ENCODE assay signal across 22 cellular contexts in the genomic region with DNA sequence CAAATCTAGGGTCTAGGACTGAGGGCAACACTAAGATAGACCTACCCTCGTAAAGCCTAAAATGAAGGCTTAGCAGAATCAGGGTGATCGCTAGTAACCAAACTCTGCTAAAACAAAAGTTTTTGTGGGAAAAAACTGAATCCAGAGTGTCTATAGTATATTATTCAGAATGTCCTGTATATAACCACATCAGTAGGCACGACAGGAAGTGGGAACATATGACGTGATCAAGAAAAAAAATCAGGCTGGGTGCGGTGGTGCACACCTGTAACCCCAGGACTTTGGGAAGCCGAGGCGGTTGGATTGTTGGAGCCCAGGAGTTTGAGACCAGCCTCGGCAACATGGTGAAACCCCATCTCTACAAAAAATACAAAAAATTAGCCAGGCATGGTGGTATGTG.
DNase-seq lines count a peak whose midpoint lies in the region; ATAC-seq, FAIRE-seq and TF ChIP-seq lines count a peak whose summit lies in the region.
"Had no signal": no experiment of that assay in that cellular context is flagged by ENCODE, and none has a peak within 500 bp of the region (broad histone marks: within the 10 kb centered on the region; RNA-seq: fewer than 3 reads in every experiment).

No MANE protein-coding gene starts in this region.

- no peak for TF ChIP-seq RAD21 in HepG2 (CRISPR knock-in tag; IDR thresholded peaks at IDR 0.05)

- no peak for TF ChIP-seq CTCF in HepG2 (CRISPR knock-in tag; IDR thresholded peaks at IDR 0.05)
- TF ChIP-seq CTCF in right lobe of liver (IDR thresholded peaks at IDR 0.05): no peak
- TF ChIP-seq CTCF in transverse colon (IDR thresholded peaks at IDR 0.05): no peak
- TF ChIP-seq CTCF in ovary (IDR thresholded peaks at IDR 0.05): no peak
- TF ChIP-seq CTCF in testis (IDR thresholded peaks at IDR 0.05): no peak

- in situ Hi-C loops in HepG2 (cut with HindIII; ENCODE audit: extremely low pct_ligation_motif_present, low pct_unique_long_range_greater_than_20kb) (no loop called here), transverse colon (cut with MboI; ENCODE audit: low pct_ligation_motif_present in 1 of 4, low pct_unique_long_range_greater_than_20kb in 1 of 4, low sequenced_read_pairs in 3 of 4) (no loop called here)

- H2AK5ac ChIP-seq in mesendoderm (ENCODE audit: low read length): peak overlapping the region; percentile 48

- no peaks in the 10 kb centered on the region for H3K79me1 ChIP-seq in mesendoderm (ENCODE audit: low read length)

- no peak for FAIRE-seq in HepG2 (lab: Jason Lieb, UNC)
- FAIRE-seq: colon, GM18507 had no signal

- peaks cover 0 to 24% of the 10 kb centered on the region in 2 donors for H3K36me3 Mint-ChIP-seq in activated naive CD4-positive, alpha-beta T cell treated with anti-CD3 and anti-CD28 coated beads, Interleukin-2, amount 50 U/mL, for 72 hours

- no peak for ATAC-seq in HepG2
- no peak for ATAC-seq in right lobe of liver
- peak; percentile 36 to 67 for ATAC-seq in activated naive CD4-positive, alpha-beta T cell treated with anti-CD3 and anti-CD28 coated beads, Interleukin-2, amount 50 U/mL, for 72 hours
- no peak for ATAC-seq in GM18502 (IDR thresholded peaks at IDR 0.05; ENCODE audit: poor library complexity, unreplicated experiment)
- ATAC-seq: effector memory CD8-positive, alpha-beta T cell; SK-N-SH treated with all-trans-retinoic acid at 6 μM for 48 hours had no signal

- no peak for DNase-seq in HepG2 (ENCODE audit: low spot score)
- no peak for DNase-seq in right lobe of liver
- no peak for DNase-seq in activated naive CD4-positive, alpha-beta T cell treated with anti-CD3 and anti-CD28 coated beads, Interleukin-2, amount 50 U/mL, for 72 hours (ENCODE audit: low spot score in 2 of 2)
- DNase-seq in mesendoderm: no peak
- DNase-seq in transverse colon: no peak
- DNase-seq in ovary: no peak
- no peak for DNase-seq in testis
- DNase-seq: activated B cell treated with CpG ODN at 0.5 μM for 24 hours; activated T-cell treated with anti-CD3 and anti-CD28 coated beads, Interleukin-2, amount 50 U/mL, for 4 hours; effector memory CD8-positive, alpha-beta T cell; H9; Karpas-422; NCI-H187; NCI-H82; posterior cingulate gyrus; T-helper 9 cell had no signal

- no peak overlapping the region for H4K8ac ChIP-seq in mesendoderm (ENCODE audit: low read depth, low read length)

- no peaks in the 10 kb centered on the region for H3K9me3 Mint-ChIP-seq in activated naive CD4-positive, alpha-beta T cell treated with anti-CD3 and anti-CD28 coated beads, Interleukin-2, amount 50 U/mL, for 72 hours
- H3K9me3 Mint-ChIP-seq: activated B cell treated with CpG ODN at 0.5 μM for 24 hours; activated T-cell treated with anti-CD3 and anti-CD28 coated beads, Interleukin-2, amount 50 U/mL, for 4 hours; effector memory CD8-positive, alpha-beta T cell; H9 had no signal

- no peak overlapping the region for H2AFZ ChIP-seq in HepG2 (ENCODE audit: low read length)

- H4K20me1 ChIP-seq in HepG2 (ENCODE audit: insufficient read depth, low read length): no peaks in the 10 kb centered on the region

- H4K5ac ChIP-seq in mesendoderm (ENCODE audit: low read length): peak overlapping the region; percentile 33

- H2BK5ac ChIP-seq in mesendoderm (ENCODE audit: low read length): peak overlapping the region; percentile 79

- intact Hi-C loops in HepG2 (cut with micrococcal nuclease; ENCODE audit: unreplicated experiment): loop anchor here (5.0 kb wide), 1 partner anchor 35 kb away; no protein-coding TSS in a partner anchor
- intact Hi-C loops in right lobe of liver (cut with DNase I): no loop called here
- intact Hi-C loops in transverse colon (cut with DNase I; ENCODE audit: low total_unique reads): no loop called here
- intact Hi-C loops in ovary (cut with DNase I): no loop called here
- intact Hi-C loops in testis (cut with DNase I; ENCODE audit: low total_unique reads): no loop called here

- H3K4ac ChIP-seq in mesendoderm (ENCODE audit: low read depth, low read length): no peak overlapping the region

- peak overlapping the region; percentile 41 to 91 for H3K27ac Mint-ChIP-seq in activated naive CD4-positive, alpha-beta T cell treated with anti-CD3 and anti-CD28 coated beads, Interleukin-2, amount 50 U/mL, for 72 hours
- H3K27ac Mint-ChIP-seq: H9 had no signal

- peak overlapping the region; percentile 75 for H3K56ac ChIP-seq in mesendoderm (ENCODE audit: low read length)

- H3K18ac ChIP-seq in mesendoderm (ENCODE audit: low read length): peak overlapping the region; percentile 64

- H2BK120ac ChIP-seq in mesendoderm (ENCODE audit: low read depth, low read length): no peak overlapping the region

- no peaks in the 10 kb centered on the region for H3K36me3 ChIP-seq in HepG2 (replicated peaks in 1 of 2; ENCODE audit: control insufficient read depth in 1 of 2, insufficient read depth in 2 of 2, low read length in 2 of 2)
- H3K36me3 ChIP-seq in right lobe of liver: peaks cover 0 to 2% (median 0%) of the 10 kb centered on the region in 4 donors
- H3K36me3 ChIP-seq in mesendoderm (ENCODE audit: control insufficient read depth, insufficient read depth, low read length): no peaks in the 10 kb centered on the region
- H3K36me3 ChIP-seq in transverse colon: no peaks in the 10 kb centered on the region
- no peaks in the 10 kb centered on the region for H3K36me3 ChIP-seq in ovary
- no peaks in the 10 kb centered on the region for H3K36me3 ChIP-seq in testis (ENCODE audit: low read depth, missing control alignments)
- H3K36me3 ChIP-seq: brain microvascular endothelial cell, vagina had no signal

- H3K4me3 ChIP-seq in HepG2 (replicated peaks in 1 of 3; ENCODE audit: insufficient read depth in 1 of 3, low read depth in 2 of 3, low read length in 3 of 3): no peak overlapping the region
- H3K4me3 ChIP-seq in right lobe of liver: no peak overlapping the region
- no peak overlapping the region for H3K4me3 ChIP-seq in mesendoderm (ENCODE audit: low read length)
- no peak overlapping the region for H3K4me3 ChIP-seq in transverse colon
- no peak overlapping the region for H3K4me3 ChIP-seq in ovary
- H3K4me3 ChIP-seq in testis: no peak overlapping the region
- H3K4me3 ChIP-seq: vagina had no signal

- TF ChIP-seq POLR2A in HepG2 (IDR thresholded peaks at IDR 0.05; ENCODE audit: insufficient read depth in 1 of 2, low read depth in 2 of 2, low read length in 2 of 2) (no peak), right lobe of liver (IDR thresholded peaks at IDR 0.05) (no peak), transverse colon (IDR thresholded peaks at IDR 0.05) (no peak), ovary (IDR thresholded peaks at IDR 0.05) (no peak), testis (IDR thresholded peaks at IDR 0.05) (no peak)

- H3K79me2 ChIP-seq in HepG2 (ENCODE audit: insufficient read depth, low read length) (peaks cover 3% of the 10 kb centered on the region), mesendoderm (ENCODE audit: control insufficient read depth, insufficient read depth, low read length) (no peaks in the 10 kb centered on the region)

- H3K23ac ChIP-seq in mesendoderm (ENCODE audit: low read length): no peak overlapping the region

- H3K9me3 ChIP-seq in HepG2 (ENCODE audit: low read length): no peaks in the 10 kb centered on the region
- no peaks in the 10 kb centered on the region for H3K9me3 ChIP-seq in right lobe of liver
- no peaks in the 10 kb centered on the region for H3K9me3 ChIP-seq in transverse colon
- H3K9me3 ChIP-seq in ovary: no peaks in the 10 kb centered on the region
- no peaks in the 10 kb centered on the region for H3K9me3 ChIP-seq in testis
- H3K9me3 ChIP-seq: vagina had no signal

- no TSS peak for BruUV-seq in HepG2 (replicated peaks; lab: Mats Ljungman, UMichigan)

- TF ChIP-seq EP300 in HepG2 (IDR thresholded peaks at IDR 0.05; ENCODE audit: low read depth in 2 of 2, low read length in 2 of 2) (no peak), HepG2 (CRISPR knock-in tag; IDR thresholded peaks at IDR 0.05; ENCODE audit: borderline replicate concordance) (no peak), transverse colon (IDR thresholded peaks at IDR 0.05; ENCODE audit: low read depth) (no peak), ovary (IDR thresholded peaks at IDR 0.05) (no peak)

- H3K27ac ChIP-seq in HepG2 (ENCODE audit: extremely low read length, insufficient read depth, low read length): peak overlapping the region; percentile 88
- no peak overlapping the region for H3K27ac ChIP-seq in right lobe of liver
- H3K27ac ChIP-seq in mesendoderm (ENCODE audit: low read depth, low read length): peak overlapping the region; percentile 83
- peak overlapping the region; percentile 76 to 83 (median 79) for H3K27ac ChIP-seq in transverse colon
- no peak overlapping the region for H3K27ac ChIP-seq in ovary
- no peak overlapping the region for H3K27ac ChIP-seq in testis
- H3K27ac ChIP-seq: brain microvascular endothelial cell, vagina had no signal

- H3K27me3 ChIP-seq in HepG2 (ENCODE audit: control insufficient read depth in 1 of 2, insufficient read depth in 2 of 2, low read length in 2 of 2): no peaks in the 10 kb centered on the region
- H3K27me3 ChIP-seq in right lobe of liver: no peaks in the 10 kb centered on the region
- no peaks in the 10 kb centered on the region for H3K27me3 ChIP-seq in mesendoderm (ENCODE audit: insufficient read depth, low read length, poor library complexity)
- H3K27me3 ChIP-seq in transverse colon: no peaks in the 10 kb centered on the region
- H3K27me3 ChIP-seq in ovary: no peaks in the 10 kb centered on the region
- no peaks in the 10 kb centered on the region for H3K27me3 ChIP-seq in testis
- H3K27me3 ChIP-seq: brain microvascular endothelial cell, vagina had no signal

- no peak overlapping the region for H2BK15ac ChIP-seq in mesendoderm (replicated peaks; ENCODE audit: low read depth)

- H3K9ac ChIP-seq in HepG2 (ENCODE audit: insufficient read depth, low read depth, low read length) (no peak overlapping the region), mesendoderm (ENCODE audit: low read length) (peak overlapping the region; percentile 40)

- no peak overlapping the region for H3K4me2 ChIP-seq in HepG2 (ENCODE audit: low read depth, low read length)
- H3K4me2 ChIP-seq in mesendoderm (ENCODE audit: low read length): no peak overlapping the region

- H3K4me1 ChIP-seq in HepG2 (ENCODE audit: insufficient read depth, low read length): peaks cover 43% of the 10 kb centered on the region
- H3K4me1 ChIP-seq in right lobe of liver: peaks cover 0 to 14% (median 6%) of the 10 kb centered on the region in 4 donors
- H3K4me1 ChIP-seq in mesendoderm (ENCODE audit: control insufficient read depth, low read depth, low read length): no peaks in the 10 kb centered on the region
- H3K4me1 ChIP-seq in transverse colon: peaks cover 13 to 34% (median 23%) of the 10 kb centered on the region in 4 donors
- no peaks in the 10 kb centered on the region for H3K4me1 ChIP-seq in ovary (ENCODE audit: insufficient read depth)
- no peaks in the 10 kb centered on the region for H3K4me1 ChIP-seq in testis
- H3K4me1 ChIP-seq: vagina had no signal

- WGBS in HepG2 (ENCODE audit: low lambda C conversion rate): over 99% methylated on average over 8 of the region's 8 CpGs
- 82% methylated on average over 7 of the region's 8 CpGs for WGBS in right lobe of liver (ENCODE audit: insufficient coverage, low coverage, low lambda C conversion rate, missing lambda C conversion rate)
- no CpG with 5 or more reads among the region's 8 CpGs for WGBS in mesendoderm (ENCODE audit: extremely low coverage, insufficient coverage, low lambda C conversion rate)
- 76 to 80% methylated on average over 8 of the region's 8 CpGs for WGBS in transverse colon (ENCODE audit: low coverage in 1 of 2), 2 donors
- WGBS in ovary, 3 donors: 94 to 97% (median 95%) methylated on average over 8 of the region's 8 CpGs
- WGBS in testis, 2 donors: 92 to 95% methylated on average over 8 of the region's 8 CpGs

- CTCF ChIA-PET in HepG2 (lab: Yijun Ruan, JAX; ENCODE audit: low intra/inter-chr PET ratio, low total read pairs): no interaction called here

- POLR2A ChIA-PET in HepG2 (lab: Yijun Ruan, JAX): no interaction called here

Comparison
In these comparisons a context has a peak if more than half of its experiments do, and no peak if none do; other contexts are left out.
1. H3K27ac ChIP-seq: peak in HepG2 (single experiment), mesendoderm (single experiment) and transverse colon (4 of 4); none in right lobe of liver (0 of 3), ovary (0 of 2) and testis (0 of 2).
2. ATAC-seq: peak in activated naive CD4-positive, alpha-beta T cell treated with anti-CD3 and anti-CD28 coated beads, Interleukin-2, amount 50 U/mL, for 72 hours (2 of 2); none in HepG2 (single experiment), right lobe of liver (0 of 4) and GM18502 (single experiment).